Comparison of ENCODE assay signal across 1 cellular context in the genomic region with DNA sequence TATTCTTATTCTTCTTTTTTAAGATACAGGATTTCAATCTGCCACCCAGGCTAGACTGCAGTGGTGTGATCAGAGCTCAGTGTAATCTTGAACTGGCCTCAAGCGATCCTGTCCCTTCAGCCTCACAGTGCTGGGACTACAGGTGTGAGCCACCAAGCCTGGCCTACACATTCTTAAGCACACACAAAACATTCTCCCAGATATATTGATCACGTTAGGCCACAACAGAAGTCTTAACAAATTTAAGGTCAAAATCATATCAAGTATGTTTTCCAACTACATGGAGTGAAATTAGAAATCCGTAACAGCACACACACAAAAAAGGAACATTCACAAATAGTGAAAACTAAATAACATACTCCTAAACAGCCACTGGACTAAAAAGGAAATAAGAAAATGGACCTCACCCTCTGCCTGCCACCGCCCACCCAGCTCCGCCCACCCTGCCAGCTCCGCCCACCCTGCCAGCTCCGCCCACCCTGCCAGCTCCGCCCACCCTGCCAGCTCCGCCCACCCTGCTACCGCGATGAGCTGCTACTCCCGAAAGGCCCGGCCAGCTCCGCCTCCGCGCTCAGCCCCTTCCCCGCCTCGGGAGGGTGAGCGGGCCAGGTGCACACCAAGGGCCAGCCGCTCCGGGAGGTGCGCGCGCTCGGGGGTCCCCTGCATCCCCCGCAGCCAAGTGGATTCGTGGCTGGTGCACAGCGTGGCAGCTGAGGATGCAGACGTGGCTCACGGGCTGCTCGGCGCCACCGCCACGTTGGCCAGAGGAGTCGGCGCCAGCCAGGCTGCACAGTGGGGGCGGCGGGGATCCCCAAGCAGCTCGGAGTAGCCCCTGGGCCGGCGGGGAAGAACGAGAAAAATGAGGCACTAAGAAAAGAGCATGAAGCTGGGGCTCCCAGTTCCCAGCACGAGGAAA.
A peak's percentile ranks its signal among the peaks of the same experiment; 100 is the strongest.
TF ChIP-seq lines count a peak whose summit lies in the region.

No MANE protein-coding gene starts in this region.

TF ChIP-seq in K562, 482 proteins besides CTCF, POLR2A, EP300 and RAD21 (continued from another document and continues in another):
- TF ChIP-seq, protein P1, sequence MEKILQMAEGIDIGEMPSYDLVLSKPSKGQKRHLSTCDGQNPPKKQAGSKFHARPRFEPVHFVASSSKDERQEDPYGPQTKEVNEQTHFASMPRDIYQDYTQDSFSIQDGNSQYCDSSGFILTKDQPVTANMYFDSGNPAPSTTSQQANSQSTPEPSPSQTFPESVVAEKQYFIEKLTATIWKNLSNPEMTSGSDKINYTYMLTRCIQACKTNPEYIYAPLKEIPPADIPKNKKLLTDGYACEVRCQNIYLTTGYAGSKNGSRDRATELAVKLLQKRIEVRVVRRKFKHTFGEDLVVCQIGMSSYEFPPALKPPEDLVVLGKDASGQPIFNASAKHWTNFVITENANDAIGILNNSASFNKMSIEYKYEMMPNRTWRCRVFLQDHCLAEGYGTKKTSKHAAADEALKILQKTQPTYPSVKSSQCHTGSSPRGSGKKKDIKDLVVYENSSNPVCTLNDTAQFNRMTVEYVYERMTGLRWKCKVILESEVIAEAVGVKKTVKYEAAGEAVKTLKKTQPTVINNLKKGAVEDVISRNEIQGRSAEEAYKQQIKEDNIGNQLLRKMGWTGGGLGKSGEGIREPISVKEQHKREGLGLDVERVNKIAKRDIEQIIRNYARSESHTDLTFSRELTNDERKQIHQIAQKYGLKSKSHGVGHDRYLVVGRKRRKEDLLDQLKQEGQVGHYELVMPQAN (IDR thresholded peaks at IDR 0.05; ENCODE audit: borderline replicate concordance), result no peak
- TF ChIP-seq SMARCA5 (IDR thresholded peaks at IDR 0.05), result no peak
- no peak for TF ChIP-seq MYC (IDR thresholded peaks at IDR 0.05; ENCODE audit: low read depth, low read length)
- no peak for TF ChIP-seq MYC (CRISPR knock-in tag; IDR thresholded peaks at IDR 0.05; ENCODE audit: borderline replicate concordance, low read depth)
- TF ChIP-seq, protein P2, sequence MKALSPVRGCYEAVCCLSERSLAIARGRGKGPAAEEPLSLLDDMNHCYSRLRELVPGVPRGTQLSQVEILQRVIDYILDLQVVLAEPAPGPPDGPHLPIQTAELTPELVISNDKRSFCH (CRISPR knock-in tag; IDR thresholded peaks at IDR 0.05), result no peak
- TF ChIP-seq, protein P2 (tag; IDR thresholded peaks at IDR 0.05), result no peak
- no peak for TF ChIP-seq KLF13 (tag; IDR thresholded peaks at IDR 0.05; ENCODE audit: borderline replicate concordance, low read depth)
- TF ChIP-seq, protein P3, sequence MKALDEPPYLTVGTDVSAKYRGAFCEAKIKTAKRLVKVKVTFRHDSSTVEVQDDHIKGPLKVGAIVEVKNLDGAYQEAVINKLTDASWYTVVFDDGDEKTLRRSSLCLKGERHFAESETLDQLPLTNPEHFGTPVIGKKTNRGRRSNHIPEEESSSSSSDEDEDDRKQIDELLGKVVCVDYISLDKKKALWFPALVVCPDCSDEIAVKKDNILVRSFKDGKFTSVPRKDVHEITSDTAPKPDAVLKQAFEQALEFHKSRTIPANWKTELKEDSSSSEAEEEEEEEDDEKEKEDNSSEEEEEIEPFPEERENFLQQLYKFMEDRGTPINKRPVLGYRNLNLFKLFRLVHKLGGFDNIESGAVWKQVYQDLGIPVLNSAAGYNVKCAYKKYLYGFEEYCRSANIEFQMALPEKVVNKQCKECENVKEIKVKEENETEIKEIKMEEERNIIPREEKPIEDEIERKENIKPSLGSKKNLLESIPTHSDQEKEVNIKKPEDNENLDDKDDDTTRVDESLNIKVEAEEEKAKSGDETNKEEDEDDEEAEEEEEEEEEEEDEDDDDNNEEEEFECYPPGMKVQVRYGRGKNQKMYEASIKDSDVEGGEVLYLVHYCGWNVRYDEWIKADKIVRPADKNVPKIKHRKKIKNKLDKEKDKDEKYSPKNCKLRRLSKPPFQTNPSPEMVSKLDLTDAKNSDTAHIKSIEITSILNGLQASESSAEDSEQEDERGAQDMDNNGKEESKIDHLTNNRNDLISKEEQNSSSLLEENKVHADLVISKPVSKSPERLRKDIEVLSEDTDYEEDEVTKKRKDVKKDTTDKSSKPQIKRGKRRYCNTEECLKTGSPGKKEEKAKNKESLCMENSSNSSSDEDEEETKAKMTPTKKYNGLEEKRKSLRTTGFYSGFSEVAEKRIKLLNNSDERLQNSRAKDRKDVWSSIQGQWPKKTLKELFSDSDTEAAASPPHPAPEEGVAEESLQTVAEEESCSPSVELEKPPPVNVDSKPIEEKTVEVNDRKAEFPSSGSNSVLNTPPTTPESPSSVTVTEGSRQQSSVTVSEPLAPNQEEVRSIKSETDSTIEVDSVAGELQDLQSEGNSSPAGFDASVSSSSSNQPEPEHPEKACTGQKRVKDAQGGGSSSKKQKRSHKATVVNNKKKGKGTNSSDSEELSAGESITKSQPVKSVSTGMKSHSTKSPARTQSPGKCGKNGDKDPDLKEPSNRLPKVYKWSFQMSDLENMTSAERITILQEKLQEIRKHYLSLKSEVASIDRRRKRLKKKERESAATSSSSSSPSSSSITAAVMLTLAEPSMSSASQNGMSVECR (CRISPR knock-in tag; IDR thresholded peaks at IDR 0.05), result no peak
- TF ChIP-seq BRF1 (IDR thresholded peaks at IDR 0.05; ENCODE audit: borderline replicate concordance, extremely low read depth, insufficient read length), result no peak
- no peak for TF ChIP-seq BRCA1 (IDR thresholded peaks at IDR 0.05)
- TF ChIP-seq BRCA1 (CRISPR knock-in tag; IDR thresholded peaks at IDR 0.05), result no peak
- no peak for TF ChIP-seq SAP30 (IDR thresholded peaks at IDR 0.05; ENCODE audit: borderline replicate concordance, insufficient read depth, low read depth, low read length, poor library complexity, severe bottlenecking)
- no peak for TF ChIP-seq ETV5 (CRISPR knock-in tag; IDR thresholded peaks at IDR 0.05; ENCODE audit: low read depth)
- TF ChIP-seq, protein P4, sequence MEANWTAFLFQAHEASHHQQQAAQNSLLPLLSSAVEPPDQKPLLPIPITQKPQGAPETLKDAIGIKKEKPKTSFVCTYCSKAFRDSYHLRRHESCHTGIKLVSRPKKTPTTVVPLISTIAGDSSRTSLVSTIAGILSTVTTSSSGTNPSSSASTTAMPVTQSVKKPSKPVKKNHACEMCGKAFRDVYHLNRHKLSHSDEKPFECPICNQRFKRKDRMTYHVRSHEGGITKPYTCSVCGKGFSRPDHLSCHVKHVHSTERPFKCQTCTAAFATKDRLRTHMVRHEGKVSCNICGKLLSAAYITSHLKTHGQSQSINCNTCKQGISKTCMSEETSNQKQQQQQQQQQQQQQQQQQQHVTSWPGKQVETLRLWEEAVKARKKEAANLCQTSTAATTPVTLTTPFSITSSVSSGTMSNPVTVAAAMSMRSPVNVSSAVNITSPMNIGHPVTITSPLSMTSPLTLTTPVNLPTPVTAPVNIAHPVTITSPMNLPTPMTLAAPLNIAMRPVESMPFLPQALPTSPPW (CRISPR knock-in tag; IDR thresholded peaks at IDR 0.05), result 0 out of 2 replicates have a peak, but pooled peaks have one; percentile 11
- TF ChIP-seq NRF1 (conservative IDR thresholded peaks at IDR 0.05 in 1 of 2, IDR thresholded peaks at IDR 0.05 in 1 of 2), result peak; percentile 32 to 52; a peak in 3 of 4 replicates
- peak; percentile 49 for TF ChIP-seq RBM22 (IDR thresholded peaks at IDR 0.05; ENCODE audit: low read depth, low read length, poor library complexity, severe bottlenecking)
- no peak for TF ChIP-seq CAMTA2 (CRISPR knock-in tag; conservative IDR thresholded peaks at IDR 0.05)
- TF ChIP-seq COPS2 (conservative IDR thresholded peaks at IDR 0.05), result no peak
- peak; percentile 60 for TF ChIP-seq POLR2AphosphoS5 (IDR thresholded peaks at IDR 0.05; ENCODE audit: control insufficient read depth, insufficient read depth, low read depth, low read length)
- TF ChIP-seq CXXC5 (CRISPR knock-in tag; IDR thresholded peaks at IDR 0.05), result 0 out of 2 replicates have a peak, but pooled peaks have one; percentile 23
- no peak for TF ChIP-seq ZC3H11A (IDR thresholded peaks at IDR 0.05; ENCODE audit: low read depth, low read length)
- TF ChIP-seq RFX5 (IDR thresholded peaks at IDR 0.05; ENCODE audit: low read depth, low read length), result no peak
- no peak for TF ChIP-seq TAL1 (IDR thresholded peaks at IDR 0.05)
- no peak for TF ChIP-seq KAT8 (IDR thresholded peaks at IDR 0.05; ENCODE audit: low read depth)
- no peak for TF ChIP-seq HDGF (IDR thresholded peaks at IDR 0.05)
- TF ChIP-seq, protein P5, sequence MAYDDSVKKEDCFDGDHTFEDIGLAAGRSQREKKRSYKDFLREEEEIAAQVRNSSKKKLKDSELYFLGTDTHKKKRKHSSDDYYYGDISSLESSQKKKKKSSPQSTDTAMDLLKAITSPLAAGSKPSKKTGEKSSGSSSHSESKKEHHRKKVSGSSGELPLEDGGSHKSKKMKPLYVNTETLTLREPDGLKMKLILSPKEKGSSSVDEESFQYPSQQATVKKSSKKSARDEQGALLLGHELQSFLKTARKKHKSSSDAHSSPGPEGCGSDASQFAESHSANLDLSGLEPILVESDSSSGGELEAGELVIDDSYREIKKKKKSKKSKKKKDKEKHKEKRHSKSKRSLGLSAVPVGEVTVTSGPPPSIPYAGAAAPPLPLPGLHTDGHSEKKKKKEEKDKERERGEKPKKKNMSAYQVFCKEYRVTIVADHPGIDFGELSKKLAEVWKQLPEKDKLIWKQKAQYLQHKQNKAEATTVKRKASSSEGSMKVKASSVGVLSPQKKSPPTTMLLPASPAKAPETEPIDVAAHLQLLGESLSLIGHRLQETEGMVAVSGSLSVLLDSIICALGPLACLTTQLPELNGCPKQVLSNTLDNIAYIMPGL (CRISPR knock-in tag; IDR thresholded peaks at IDR 0.05), result no peak
- TF ChIP-seq ZNF77 (CRISPR knock-in tag; IDR thresholded peaks at IDR 0.05), result no peak
- TF ChIP-seq, protein P6, sequence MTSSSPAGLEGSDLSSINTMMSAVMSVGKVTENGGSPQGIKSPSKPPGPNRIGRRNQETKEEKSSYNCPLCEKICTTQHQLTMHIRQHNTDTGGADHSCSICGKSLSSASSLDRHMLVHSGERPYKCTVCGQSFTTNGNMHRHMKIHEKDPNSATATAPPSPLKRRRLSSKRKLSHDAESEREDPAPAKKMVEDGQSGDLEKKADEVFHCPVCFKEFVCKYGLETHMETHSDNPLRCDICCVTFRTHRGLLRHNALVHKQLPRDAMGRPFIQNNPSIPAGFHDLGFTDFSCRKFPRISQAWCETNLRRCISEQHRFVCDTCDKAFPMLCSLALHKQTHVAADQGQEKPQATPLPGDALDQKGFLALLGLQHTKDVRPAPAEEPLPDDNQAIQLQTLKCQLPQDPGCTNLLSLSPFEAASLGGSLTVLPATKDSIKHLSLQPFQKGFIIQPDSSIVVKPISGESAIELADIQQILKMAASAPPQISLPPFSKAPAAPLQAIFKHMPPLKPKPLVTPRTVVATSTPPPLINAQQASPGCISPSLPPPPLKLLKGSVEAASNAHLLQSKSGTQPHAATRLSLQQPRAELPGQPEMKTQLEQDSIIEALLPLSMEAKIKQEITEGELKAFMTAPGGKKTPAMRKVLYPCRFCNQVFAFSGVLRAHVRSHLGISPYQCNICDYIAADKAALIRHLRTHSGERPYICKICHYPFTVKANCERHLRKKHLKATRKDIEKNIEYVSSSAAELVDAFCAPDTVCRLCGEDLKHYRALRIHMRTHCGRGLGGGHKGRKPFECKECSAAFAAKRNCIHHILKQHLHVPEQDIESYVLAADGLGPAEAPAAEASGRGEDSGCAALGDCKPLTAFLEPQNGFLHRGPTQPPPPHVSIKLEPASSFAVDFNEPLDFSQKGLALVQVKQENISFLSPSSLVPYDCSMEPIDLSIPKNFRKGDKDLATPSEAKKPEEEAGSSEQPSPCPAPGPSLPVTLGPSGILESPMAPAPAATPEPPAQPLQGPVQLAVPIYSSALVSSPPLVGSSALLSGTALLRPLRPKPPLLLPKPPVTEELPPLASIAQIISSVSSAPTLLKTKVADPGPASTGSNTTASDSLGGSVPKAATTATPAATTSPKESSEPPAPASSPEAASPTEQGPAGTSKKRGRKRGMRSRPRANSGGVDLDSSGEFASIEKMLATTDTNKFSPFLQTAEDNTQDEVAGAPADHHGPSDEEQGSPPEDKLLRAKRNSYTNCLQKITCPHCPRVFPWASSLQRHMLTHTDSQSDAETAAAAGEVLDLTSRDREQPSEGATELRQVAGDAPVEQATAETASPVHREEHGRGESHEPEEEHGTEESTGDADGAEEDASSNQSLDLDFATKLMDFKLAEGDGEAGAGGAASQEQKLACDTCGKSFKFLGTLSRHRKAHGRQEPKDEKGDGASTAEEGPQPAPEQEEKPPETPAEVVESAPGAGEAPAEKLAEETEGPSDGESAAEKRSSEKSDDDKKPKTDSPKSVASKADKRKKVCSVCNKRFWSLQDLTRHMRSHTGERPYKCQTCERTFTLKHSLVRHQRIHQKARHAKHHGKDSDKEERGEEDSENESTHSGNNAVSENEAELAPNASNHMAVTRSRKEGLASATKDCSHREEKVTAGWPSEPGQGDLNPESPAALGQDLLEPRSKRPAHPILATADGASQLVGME (CRISPR knock-in tag; IDR thresholded peaks at IDR 0.05), result no peak
- peak; percentile 70 for TF ChIP-seq EGR1 (conservative IDR thresholded peaks at IDR 0.05)
- TF ChIP-seq, protein P7, sequence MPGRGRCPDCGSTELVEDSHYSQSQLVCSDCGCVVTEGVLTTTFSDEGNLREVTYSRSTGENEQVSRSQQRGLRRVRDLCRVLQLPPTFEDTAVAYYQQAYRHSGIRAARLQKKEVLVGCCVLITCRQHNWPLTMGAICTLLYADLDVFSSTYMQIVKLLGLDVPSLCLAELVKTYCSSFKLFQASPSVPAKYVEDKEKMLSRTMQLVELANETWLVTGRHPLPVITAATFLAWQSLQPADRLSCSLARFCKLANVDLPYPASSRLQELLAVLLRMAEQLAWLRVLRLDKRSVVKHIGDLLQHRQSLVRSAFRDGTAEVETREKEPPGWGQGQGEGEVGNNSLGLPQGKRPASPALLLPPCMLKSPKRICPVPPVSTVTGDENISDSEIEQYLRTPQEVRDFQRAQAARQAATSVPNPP (IDR thresholded peaks at IDR 0.05; ENCODE audit: borderline replicate concordance, insufficient read depth, insufficient read length), result no peak
- TF ChIP-seq, protein P8, sequence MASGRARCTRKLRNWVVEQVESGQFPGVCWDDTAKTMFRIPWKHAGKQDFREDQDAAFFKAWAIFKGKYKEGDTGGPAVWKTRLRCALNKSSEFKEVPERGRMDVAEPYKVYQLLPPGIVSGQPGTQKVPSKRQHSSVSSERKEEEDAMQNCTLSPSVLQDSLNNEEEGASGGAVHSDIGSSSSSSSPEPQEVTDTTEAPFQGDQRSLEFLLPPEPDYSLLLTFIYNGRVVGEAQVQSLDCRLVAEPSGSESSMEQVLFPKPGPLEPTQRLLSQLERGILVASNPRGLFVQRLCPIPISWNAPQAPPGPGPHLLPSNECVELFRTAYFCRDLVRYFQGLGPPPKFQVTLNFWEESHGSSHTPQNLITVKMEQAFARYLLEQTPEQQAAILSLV (tag; IDR thresholded peaks at IDR 0.05), result no peak
